1 cellular context compared by ENCODE assay signal in genomic region chr3:23162939-23163338, GRCh38.
TF ChIP-seq lines count a peak whose summit lies in the region.

No MANE protein-coding gene starts in this region.

TF ChIP-seq in HepG2, 621 proteins besides CTCF, POLR2A, EP300 and RAD21 (continued from another document):
- TF ChIP-seq, protein P1, sequence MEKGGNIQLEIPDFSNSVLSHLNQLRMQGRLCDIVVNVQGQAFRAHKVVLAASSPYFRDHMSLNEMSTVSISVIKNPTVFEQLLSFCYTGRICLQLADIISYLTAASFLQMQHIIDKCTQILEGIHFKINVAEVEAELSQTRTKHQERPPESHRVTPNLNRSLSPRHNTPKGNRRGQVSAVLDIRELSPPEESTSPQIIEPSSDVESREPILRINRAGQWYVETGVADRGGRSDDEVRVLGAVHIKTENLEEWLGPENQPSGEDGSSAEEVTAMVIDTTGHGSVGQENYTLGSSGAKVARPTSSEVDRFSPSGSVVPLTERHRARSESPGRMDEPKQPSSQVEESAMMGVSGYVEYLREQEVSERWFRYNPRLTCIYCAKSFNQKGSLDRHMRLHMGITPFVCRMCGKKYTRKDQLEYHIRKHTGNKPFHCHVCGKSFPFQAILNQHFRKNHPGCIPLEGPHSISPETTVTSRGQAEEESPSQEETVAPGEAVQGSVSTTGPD (CRISPR knock-in tag; IDR thresholded peaks at IDR 0.05), result no peak
- TF ChIP-seq TEF (CRISPR knock-in tag; IDR thresholded peaks at IDR 0.05) (no peak), KDM4B (CRISPR knock-in tag; IDR thresholded peaks at IDR 0.05) (no peak), RNF219 (CRISPR knock-in tag; IDR thresholded peaks at IDR 0.05) (no peak), HDAC1 (CRISPR knock-in tag; IDR thresholded peaks at IDR 0.05) (no peak), RFX5 (IDR thresholded peaks at IDR 0.05; ENCODE audit: low read depth, low read length) (no peak), TFAP4 (IDR thresholded peaks at IDR 0.05; ENCODE audit: borderline replicate concordance, low read depth) (no peak), JDP2 (CRISPR knock-in tag; IDR thresholded peaks at IDR 0.05; ENCODE audit: borderline replicate concordance) (no peak), ZNF468 (CRISPR knock-in tag; IDR thresholded peaks at IDR 0.05) (no peak)
